In the genomic region with DNA sequence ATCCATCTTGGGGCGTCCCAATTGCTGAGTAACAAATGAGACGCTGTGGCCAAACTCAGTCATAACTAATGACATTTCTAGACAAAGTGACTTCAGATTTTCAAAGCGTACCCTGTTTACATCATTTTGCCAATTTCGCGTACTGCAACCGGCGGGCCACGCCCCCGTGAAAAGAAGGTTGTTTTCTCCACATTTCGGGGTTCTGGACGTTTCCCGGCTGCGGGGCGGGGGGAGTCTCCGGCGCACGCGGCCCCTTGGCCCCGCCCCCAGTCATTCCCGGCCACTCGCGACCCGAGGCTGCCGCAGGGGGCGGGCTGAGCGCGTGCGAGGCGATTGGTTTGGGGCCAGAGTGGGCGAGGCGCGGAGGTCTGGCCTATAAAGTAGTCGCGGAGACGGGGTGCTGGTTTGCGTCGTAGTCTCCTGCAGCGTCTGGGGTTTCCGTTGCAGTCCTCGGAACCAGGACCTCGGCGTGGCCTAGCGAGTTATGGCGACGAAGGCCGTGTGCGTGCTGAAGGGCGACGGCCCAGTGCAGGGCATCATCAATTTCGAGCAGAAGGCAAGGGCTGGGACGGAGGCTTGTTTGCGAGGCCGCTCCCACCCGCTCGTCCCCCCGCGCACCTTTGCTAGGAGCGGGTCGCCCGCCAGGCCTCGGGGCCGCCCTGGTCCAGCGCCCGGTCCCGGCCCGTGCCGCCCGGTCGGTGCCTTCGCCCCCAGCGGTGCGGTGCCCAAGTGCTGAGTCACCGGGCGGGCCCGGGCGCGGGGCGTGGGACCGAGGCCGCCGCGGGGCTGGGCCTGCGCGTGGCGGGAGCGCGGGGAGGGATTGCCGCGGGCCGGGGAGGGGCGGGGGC, we compare ENCODE assay signal across 8 cellular contexts. TPM values are rescaled to one million over a fixed set of nuclear protein-coding genes. Genes with fewer than 3 reads are reported as not detected.
DNase-seq lines count a peak whose midpoint lies in the region; ATAC-seq and TF ChIP-seq lines count a peak whose summit lies in the region.

Gene SOD1 (plus strand): TSS at position 408 of the 848 bp plus-strand sequence. CDS start 77 bp downstream, at position 485.

- peaks cover 2 to 6% of the 10 kb centered on the region in 2 donors for H3K36me3 ChIP-seq in lung (ENCODE audit: control insufficient read depth in 2 of 2, insufficient read depth in 2 of 2, low read length in 2 of 2)

- no peaks in the 10 kb centered on the region for H3K9me3 ChIP-seq in lung (ENCODE audit: control insufficient read depth in 2 of 2, insufficient read depth in 1 of 2, low read length in 1 of 2)

- H3K27ac ChIP-seq in lung (ENCODE audit: low read depth in 1 of 2, low read length in 1 of 2), result peak within 1 kb of the TSS; percentile 92 to 98

- peak; percentile 96 for ATAC-seq in lung (ENCODE audit: insufficient read depth, low FRiP score)

- peaks cover 0 to 17% of the 10 kb centered on the region in 2 donors for H3K4me1 ChIP-seq in lung (ENCODE audit: control insufficient read depth in 2 of 2, insufficient read depth in 2 of 2, low read length in 2 of 2)

- DNase-seq in COLO668 (lab: John Stamatoyannopoulos, UW; ENCODE audit: unreplicated experiment) (peak; percentile 97), GM20000 (ENCODE audit: low spot score) (peak; percentile 98), HS-5 (ENCODE audit: low read depth) (peak; percentile 64), NK-92 (lab: John Stamatoyannopoulos, UW; ENCODE audit: unreplicated experiment) (peak; percentile 67), lung (ENCODE audit: low spot score) (peak; percentile 94)
- DNase-seq in activated CD8-positive, alpha-beta memory T cell treated with anti-CD3 and anti-CD28 coated beads for 1 hour (ENCODE audit: extremely low read depth in 1 of 2, low read depth in 1 of 2), result peak; percentile 93 to 94
- peak; percentile 95 for DNase-seq in effector CD4-positive, alpha-beta T cell
- DNase-seq in stimulated activated CD4-positive, alpha-beta T cell treated with anti-CD3 and anti-CD28 coated beads, TNF-alpha, amount 100 ng/mL, for 24 hours (ENCODE audit: low read depth in 3 of 3), result peak; percentile 92 to 97 (median 95)

- TF ChIP-seq CTCF in GM20000 (IDR thresholded peaks at IDR 0.05; ENCODE audit: extremely low read depth, missing control alignments) (no peak), lung (IDR thresholded peaks at IDR 0.05; ENCODE audit: control extremely low read depth, extremely low read depth) (no peak)

- WGBS in lung, 2 donors, result 1% methylated on average over 82 to 91 of the region's 91 CpGs

- no peaks in the 10 kb centered on the region for H3K27me3 ChIP-seq in lung (ENCODE audit: control insufficient read depth, insufficient read depth)

- H3K4me3 ChIP-seq in lung, result peak within 1 kb of the TSS; percentile 90

RNA-seq across cellular contexts. Expression of gene SOD1, which starts in this region (rescaled TPM):
- total RNA-seq in lung, result 100 to 1,000 TPM in 1 of 2 donors, 10 to 100 TPM in 1; 90.3 to 144 TPM
- 100 to 1,000 TPM; 193 to 315 TPM for polyA plus RNA-seq in lung

Comparison
In these comparisons a context has a peak if more than half of its experiments do, and no peak if none do; other contexts are left out.
1. Peak in every context shown above with its lines: DNase-seq, ATAC-seq, H3K4me3 ChIP-seq and H3K27ac ChIP-seq.